ENCODE assay signal across 3 cellular contexts in the genomic region with DNA sequence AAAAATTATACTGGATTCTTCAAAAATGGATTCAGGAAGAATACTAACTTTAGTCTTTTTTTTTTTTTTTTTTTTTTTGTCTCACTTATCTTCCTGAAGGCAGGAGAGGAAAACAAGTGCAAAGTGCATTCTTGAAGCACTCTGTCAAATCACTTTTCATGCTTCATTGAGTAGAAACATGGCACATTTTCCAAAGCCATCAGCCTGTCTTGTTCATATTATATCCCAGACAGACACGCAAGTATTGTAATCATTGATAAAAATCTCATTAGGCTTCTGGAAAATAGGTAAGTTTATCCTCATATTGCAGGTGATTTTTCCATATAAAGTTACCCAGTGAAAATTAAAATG.
TF ChIP-seq lines count a peak whose summit lies in the region.

No MANE protein-coding gene starts in this region.

TF ChIP-seq in A549, 52 proteins besides CTCF, POLR2A, EP300 and RAD21:
- TF ChIP-seq RARB (CRISPR knock-in tag; IDR thresholded peaks at IDR 0.05): no peak
- TF ChIP-seq, protein P1, sequence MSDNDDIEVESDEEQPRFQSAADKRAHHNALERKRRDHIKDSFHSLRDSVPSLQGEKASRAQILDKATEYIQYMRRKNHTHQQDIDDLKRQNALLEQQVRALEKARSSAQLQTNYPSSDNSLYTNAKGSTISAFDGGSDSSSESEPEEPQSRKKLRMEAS (IDR thresholded peaks at IDR 0.05): no peak
- TF ChIP-seq ESRRA (IDR thresholded peaks at IDR 0.05; ENCODE audit: borderline replicate concordance, low read length): no peak
- TF ChIP-seq, protein P2, sequence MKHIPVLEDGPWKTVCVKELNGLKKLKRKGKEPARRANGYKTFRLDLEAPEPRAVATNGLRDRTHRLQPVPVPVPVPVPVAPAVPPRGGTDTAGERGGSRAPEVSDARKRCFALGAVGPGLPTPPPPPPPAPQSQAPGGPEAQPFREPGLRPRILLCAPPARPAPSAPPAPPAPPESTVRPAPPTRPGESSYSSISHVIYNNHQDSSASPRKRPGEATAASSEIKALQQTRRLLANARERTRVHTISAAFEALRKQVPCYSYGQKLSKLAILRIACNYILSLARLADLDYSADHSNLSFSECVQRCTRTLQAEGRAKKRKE (CRISPR knock-in tag; IDR thresholded peaks at IDR 0.05; ENCODE audit: low read depth): no peak
- TF ChIP-seq TP53 (CRISPR knock-in tag; IDR thresholded peaks at IDR 0.05): no peak
- TF ChIP-seq HOXB5 (CRISPR knock-in tag; IDR thresholded peaks at IDR 0.05): no peak
- no peak for TF ChIP-seq ZC3H11A (IDR thresholded peaks at IDR 0.05)
- TF ChIP-seq HOXA7 (CRISPR knock-in tag; IDR thresholded peaks at IDR 0.05): no peak
- no peak for TF ChIP-seq ZNF302 (CRISPR knock-in tag; IDR thresholded peaks at IDR 0.05)
- TF ChIP-seq MYC (IDR thresholded peaks at IDR 0.05; ENCODE audit: borderline replicate concordance, low read length): no peak
- no peak for TF ChIP-seq BHLHE40 (IDR thresholded peaks at IDR 0.05; ENCODE audit: low read depth, low read length)
- TF ChIP-seq SMC3 (IDR thresholded peaks at IDR 0.05): no peak
- TF ChIP-seq CBX8 (IDR thresholded peaks at IDR 0.05): no peak
- TF ChIP-seq ZSCAN20 (CRISPR knock-in tag; IDR thresholded peaks at IDR 0.05): no peak
- no peak for TF ChIP-seq HDAC2 (IDR thresholded peaks at IDR 0.05)
- TF ChIP-seq PHF8 (IDR thresholded peaks at IDR 0.05; ENCODE audit: borderline replicate concordance, low read depth): no peak
- TF ChIP-seq FOXS1 (CRISPR knock-in tag; IDR thresholded peaks at IDR 0.05): no peak
- TF ChIP-seq GATA3 (IDR thresholded peaks at IDR 0.05; ENCODE audit: borderline replicate concordance): no peak
- TF ChIP-seq FOSB (CRISPR knock-in tag; IDR thresholded peaks at IDR 0.05): no peak
- TF ChIP-seq RCOR1 (IDR thresholded peaks at IDR 0.05; ENCODE audit: low read depth, low read length): no peak

TF ChIP-seq in GM23338, 12 proteins besides CTCF, POLR2A, EP300 and RAD21 (continues in another document):
- TF ChIP-seq EZH2phosphoT487 (IDR thresholded peaks at IDR 0.05; ENCODE audit: unreplicated experiment) (no peak), JUNB (IDR thresholded peaks at IDR 0.05; ENCODE audit: unreplicated experiment) (no peak), ZNF114 (CRISPR knock-in tag; IDR thresholded peaks at IDR 0.05) (no peak), ZNF331 (CRISPR knock-in tag; IDR thresholded peaks at IDR 0.05; ENCODE audit: low read depth) (no peak), NANOG (IDR thresholded peaks at IDR 0.05; ENCODE audit: borderline replicate concordance) (no peak), STAT1 (IDR thresholded peaks at IDR 0.05; ENCODE audit: unreplicated experiment) (no peak), POLR2AphosphoS5 (IDR thresholded peaks at IDR 0.05; ENCODE audit: low read depth) (no peak)
- TF ChIP-seq, protein P3, sequence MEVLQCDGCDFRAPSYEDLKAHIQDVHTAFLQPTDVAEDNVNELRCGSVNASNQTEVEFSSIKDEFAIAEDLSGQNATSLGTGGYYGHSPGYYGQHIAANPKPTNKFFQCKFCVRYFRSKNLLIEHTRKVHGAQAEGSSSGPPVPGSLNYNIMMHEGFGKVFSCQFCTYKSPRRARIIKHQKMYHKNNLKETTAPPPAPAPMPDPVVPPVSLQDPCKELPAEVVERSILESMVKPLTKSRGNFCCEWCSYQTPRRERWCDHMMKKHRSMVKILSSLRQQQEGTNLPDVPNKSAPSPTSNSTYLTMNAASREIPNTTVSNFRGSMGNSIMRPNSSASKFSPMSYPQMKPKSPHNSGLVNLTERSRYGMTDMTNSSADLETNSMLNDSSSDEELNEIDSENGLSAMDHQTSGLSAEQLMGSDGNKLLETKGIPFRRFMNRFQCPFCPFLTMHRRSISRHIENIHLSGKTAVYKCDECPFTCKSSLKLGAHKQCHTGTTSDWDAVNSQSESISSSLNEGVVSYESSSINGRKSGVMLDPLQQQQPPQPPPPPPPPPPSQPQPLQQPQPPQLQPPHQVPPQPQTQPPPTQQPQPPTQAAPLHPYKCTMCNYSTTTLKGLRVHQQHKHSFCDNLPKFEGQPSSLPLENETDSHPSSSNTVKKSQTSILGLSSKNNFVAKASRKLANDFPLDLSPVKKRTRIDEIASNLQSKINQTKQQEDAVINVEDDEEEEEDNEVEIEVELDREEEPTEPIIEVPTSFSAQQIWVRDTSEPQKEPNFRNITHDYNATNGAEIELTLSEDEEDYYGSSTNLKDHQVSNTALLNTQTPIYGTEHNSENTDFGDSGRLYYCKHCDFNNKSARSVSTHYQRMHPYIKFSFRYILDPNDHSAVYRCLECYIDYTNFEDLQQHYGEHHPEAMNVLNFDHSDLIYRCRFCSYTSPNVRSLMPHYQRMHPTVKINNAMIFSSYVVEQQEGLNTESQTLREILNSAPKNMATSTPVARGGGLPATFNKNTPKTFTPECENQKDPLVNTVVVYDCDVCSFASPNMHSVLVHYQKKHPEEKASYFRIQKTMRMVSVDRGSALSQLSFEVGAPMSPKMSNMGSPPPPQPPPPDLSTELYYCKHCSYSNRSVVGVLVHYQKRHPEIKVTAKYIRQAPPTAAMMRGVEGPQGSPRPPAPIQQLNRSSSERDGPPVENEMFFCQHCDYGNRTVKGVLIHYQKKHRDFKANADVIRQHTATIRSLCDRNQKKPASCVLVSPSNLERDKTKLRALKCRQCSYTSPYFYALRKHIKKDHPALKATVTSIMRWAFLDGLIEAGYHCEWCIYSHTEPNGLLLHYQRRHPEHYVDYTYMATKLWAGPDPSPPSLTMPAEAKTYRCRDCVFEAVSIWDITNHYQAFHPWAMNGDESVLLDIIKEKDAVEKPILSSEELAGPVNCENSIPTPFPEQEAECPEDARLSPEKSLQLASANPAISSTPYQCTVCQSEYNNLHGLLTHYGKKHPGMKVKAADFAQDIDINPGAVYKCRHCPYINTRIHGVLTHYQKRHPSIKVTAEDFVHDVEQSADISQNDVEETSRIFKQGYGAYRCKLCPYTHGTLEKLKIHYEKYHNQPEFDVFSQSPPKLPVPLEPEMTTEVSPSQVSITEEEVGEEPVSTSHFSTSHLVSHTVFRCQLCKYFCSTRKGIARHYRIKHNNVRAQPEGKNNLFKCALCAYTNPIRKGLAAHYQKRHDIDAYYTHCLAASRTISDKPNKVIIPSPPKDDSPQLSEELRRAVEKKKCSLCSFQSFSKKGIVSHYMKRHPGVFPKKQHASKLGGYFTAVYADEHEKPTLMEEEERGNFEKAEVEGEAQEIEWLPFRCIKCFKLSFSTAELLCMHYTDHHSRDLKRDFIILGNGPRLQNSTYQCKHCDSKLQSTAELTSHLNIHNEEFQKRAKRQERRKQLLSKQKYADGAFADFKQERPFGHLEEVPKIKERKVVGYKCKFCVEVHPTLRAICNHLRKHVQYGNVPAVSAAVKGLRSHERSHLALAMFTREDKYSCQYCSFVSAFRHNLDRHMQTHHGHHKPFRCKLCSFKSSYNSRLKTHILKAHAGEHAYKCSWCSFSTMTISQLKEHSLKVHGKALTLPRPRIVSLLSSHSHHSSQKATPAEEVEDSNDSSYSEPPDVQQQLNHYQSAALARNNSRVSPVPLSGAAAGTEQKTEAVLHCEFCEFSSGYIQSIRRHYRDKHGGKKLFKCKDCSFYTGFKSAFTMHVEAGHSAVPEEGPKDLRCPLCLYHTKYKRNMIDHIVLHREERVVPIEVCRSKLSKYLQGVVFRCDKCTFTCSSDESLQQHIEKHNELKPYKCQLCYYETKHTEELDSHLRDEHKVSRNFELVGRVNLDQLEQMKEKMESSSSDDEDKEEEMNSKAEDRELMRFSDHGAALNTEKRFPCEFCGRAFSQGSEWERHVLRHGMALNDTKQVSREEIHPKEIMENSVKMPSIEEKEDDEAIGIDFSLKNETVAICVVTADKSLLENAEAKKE (CRISPR knock-in tag; IDR thresholded peaks at IDR 0.05): no peak
- TF ChIP-seq, protein P4, sequence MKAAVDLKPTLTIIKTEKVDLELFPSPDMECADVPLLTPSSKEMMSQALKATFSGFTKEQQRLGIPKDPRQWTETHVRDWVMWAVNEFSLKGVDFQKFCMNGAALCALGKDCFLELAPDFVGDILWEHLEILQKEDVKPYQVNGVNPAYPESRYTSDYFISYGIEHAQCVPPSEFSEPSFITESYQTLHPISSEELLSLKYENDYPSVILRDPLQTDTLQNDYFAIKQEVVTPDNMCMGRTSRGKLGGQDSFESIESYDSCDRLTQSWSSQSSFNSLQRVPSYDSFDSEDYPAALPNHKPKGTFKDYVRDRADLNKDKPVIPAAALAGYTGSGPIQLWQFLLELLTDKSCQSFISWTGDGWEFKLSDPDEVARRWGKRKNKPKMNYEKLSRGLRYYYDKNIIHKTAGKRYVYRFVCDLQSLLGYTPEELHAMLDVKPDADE (IDR thresholded peaks at IDR 0.05): no peak

TF ChIP-seq in GM12878, 131 proteins besides CTCF, POLR2A, EP300 and RAD21 (continued from another document and continues in another):
- TF ChIP-seq IKZF2 (IDR thresholded peaks at IDR 0.05) (no peak), EZH2 (IDR thresholded peaks at IDR 0.05; ENCODE audit: borderline replicate concordance, control insufficient read depth, low read depth, low read length) (no peak), KLF5 (IDR thresholded peaks at IDR 0.05; ENCODE audit: partially characterized antibody) (no peak), MYC (IDR thresholded peaks at IDR 0.05; ENCODE audit: insufficient read depth, insufficient read length, insufficient replicate concordance, low read length, severe bottlenecking) (no peak), MTA3 (IDR thresholded peaks at IDR 0.05; ENCODE audit: borderline replicate concordance, low read length) (no peak), YBX1 (IDR thresholded peaks at IDR 0.05) (no peak), BCL11A (IDR thresholded peaks at IDR 0.05; ENCODE audit: low read depth, low read length) (no peak), SUPT20H (IDR thresholded peaks at IDR 0.05; ENCODE audit: borderline replicate concordance, control insufficient read depth, low read depth, low read length) (no peak), LARP7 (IDR thresholded peaks at IDR 0.05) (no peak), ATF7 (IDR thresholded peaks at IDR 0.05; ENCODE audit: low read depth) (no peak), SIX5 (IDR thresholded peaks at IDR 0.05; ENCODE audit: low read depth, low read length, severe bottlenecking) (no peak), ZZZ3 (IDR thresholded peaks at IDR 0.05; ENCODE audit: control insufficient read depth, insufficient read length, low read depth) (no peak), WRNIP1 (IDR thresholded peaks at IDR 0.05; ENCODE audit: borderline replicate concordance, low read depth, low read length) (no peak)
- TF ChIP-seq, protein P5, sequence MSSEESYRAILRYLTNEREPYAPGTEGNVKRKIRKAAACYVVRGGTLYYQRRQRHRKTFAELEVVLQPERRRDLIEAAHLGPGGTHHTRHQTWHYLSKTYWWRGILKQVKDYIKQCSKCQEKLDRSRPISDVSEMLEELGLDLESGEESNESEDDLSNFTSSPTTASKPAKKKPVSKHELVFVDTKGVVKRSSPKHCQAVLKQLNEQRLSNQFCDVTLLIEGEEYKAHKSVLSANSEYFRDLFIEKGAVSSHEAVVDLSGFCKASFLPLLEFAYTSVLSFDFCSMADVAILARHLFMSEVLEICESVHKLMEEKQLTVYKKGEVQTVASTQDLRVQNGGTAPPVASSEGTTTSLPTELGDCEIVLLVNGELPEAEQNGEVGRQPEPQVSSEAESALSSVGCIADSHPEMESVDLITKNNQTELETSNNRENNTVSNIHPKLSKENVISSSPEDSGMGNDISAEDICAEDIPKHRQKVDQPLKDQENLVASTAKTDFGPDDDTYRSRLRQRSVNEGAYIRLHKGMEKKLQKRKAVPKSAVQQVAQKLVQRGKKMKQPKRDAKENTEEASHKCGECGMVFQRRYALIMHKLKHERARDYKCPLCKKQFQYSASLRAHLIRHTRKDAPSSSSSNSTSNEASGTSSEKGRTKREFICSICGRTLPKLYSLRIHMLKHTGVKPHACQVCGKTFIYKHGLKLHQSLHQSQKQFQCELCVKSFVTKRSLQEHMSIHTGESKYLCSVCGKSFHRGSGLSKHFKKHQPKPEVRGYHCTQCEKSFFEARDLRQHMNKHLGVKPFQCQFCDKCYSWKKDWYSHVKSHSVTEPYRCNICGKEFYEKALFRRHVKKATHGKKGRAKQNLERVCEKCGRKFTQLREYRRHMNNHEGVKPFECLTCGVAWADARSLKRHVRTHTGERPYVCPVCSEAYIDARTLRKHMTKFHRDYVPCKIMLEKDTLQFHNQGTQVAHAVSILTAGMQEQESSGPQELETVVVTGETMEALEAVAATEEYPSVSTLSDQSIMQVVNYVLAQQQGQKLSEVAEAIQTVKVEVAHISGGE (CRISPR knock-in tag; IDR thresholded peaks at IDR 0.05): no peak
- TF ChIP-seq, protein P6, sequence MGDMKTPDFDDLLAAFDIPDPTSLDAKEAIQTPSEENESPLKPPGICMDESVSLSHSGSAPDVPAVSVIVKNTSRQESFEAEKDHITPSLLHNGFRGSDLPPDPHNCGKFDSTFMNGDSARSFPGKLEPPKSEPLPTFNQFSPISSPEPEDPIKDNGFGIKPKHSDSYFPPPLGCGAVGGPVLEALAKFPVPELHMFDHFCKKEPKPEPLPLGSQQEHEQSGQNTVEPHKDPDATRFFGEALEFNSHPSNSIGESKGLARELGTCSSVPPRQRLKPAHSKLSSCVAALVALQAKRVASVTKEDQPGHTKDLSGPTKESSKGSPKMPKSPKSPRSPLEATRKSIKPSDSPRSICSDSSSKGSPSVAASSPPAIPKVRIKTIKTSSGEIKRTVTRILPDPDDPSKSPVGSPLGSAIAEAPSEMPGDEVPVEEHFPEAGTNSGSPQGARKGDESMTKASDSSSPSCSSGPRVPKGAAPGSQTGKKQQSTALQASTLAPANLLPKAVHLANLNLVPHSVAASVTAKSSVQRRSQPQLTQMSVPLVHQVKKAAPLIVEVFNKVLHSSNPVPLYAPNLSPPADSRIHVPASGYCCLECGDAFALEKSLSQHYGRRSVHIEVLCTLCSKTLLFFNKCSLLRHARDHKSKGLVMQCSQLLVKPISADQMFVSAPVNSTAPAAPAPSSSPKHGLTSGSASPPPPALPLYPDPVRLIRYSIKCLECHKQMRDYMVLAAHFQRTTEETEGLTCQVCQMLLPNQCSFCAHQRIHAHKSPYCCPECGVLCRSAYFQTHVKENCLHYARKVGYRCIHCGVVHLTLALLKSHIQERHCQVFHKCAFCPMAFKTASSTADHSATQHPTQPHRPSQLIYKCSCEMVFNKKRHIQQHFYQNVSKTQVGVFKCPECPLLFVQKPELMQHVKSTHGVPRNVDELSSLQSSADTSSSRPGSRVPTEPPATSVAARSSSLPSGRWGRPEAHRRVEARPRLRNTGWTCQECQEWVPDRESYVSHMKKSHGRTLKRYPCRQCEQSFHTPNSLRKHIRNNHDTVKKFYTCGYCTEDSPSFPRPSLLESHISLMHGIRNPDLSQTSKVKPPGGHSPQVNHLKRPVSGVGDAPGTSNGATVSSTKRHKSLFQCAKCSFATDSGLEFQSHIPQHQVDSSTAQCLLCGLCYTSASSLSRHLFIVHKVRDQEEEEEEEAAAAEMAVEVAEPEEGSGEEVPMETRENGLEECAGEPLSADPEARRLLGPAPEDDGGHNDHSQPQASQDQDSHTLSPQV (IDR thresholded peaks at IDR 0.05): no peak
- TF ChIP-seq, protein P7, sequence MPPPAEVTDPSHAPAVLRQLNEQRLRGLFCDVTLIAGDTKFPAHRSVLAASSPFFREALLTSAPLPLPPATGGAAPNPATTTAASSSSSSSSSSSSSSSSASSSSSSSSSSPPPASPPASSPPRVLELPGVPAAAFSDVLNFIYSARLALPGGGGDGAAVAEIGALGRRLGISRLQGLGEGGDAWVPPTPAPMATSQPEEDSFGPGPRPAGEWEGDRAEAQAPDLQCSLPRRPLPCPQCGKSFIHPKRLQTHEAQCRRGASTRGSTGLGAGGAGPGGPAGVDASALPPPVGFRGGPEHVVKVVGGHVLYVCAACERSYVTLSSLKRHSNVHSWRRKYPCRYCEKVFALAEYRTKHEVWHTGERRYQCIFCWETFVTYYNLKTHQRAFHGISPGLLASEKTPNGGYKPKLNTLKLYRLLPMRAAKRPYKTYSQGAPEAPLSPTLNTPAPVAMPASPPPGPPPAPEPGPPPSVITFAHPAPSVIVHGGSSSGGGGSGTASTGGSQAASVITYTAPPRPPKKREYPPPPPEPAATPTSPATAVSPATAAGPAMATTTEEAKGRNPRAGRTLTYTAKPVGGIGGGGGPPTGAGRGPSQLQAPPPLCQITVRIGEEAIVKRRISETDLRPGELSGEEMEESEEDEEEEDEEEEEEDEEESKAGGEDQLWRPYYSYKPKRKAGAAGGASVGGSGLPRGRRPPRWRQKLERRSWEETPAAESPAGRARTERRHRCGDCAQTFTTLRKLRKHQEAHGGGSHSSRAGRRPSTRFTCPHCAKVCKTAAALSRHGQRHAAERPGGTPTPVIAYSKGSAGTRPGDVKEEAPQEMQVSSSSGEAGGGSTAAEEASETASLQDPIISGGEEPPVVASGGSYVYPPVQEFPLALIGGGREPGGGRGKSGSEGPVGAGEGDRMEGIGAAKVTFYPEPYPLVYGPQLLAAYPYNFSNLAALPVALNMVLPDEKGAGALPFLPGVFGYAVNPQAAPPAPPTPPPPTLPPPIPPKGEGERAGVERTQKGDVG (CRISPR knock-in tag; IDR thresholded peaks at IDR 0.05): no peak
